ENCODE assay signal across 16 cellular contexts in the genomic region with DNA sequence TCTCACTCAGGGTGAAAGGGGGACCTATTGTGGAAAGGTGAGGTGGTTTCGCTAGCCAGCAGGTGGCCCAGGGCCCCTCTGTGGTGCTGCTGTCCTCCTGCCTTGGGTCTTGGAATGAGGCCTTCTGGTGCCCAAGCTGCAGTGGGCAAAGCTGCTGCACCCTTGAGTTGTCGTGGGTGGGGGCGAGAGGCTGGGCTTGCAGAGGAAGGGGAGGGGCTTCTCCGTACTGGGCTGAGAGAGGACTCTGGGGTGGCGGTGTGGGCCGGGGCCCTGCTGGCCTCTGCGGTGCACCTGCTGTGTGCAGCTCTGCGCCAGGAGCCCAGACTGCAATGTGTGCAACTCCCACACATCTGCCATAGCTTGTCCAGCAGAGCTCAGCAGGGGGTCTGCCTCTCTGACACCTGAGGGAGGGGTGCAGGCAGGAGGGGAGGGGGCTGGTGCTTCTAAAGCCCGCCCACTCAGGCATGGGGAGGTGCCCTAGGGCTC.
DNase-seq lines count a peak whose midpoint lies in the region; ATAC-seq and TF ChIP-seq lines count a peak whose summit lies in the region.
"Had no signal": no experiment of that assay in that cellular context is flagged by ENCODE, and none has a peak within 500 bp of the region (broad histone marks: within the 10 kb centered on the region; RNA-seq: fewer than 3 reads in every experiment).

No MANE protein-coding gene starts in this region.

- no peaks in the 10 kb centered on the region for H3K9me3 ChIP-seq in spleen
- H3K9me3 ChIP-seq: Peyer's patch had no signal

- H3K27ac Mint-ChIP-seq in immature natural killer cell = no peak overlapping the region
- H3K27ac Mint-ChIP-seq: activated CD4-positive, alpha-beta memory T cell treated with anti-CD3 and anti-CD28 coated beads, Interleukin-2, amount 10 ng/mL, durations not matched to agents 7 days and 5 days; activated T-helper 1 cell treated with anti-CD3 and anti-CD28 coated beads, Interleukin-12 subunit alpha, Interleukin-12 subunit beta, Interleukin-2, Interleukin-4 antibody, amounts not matched to agents 30 ng/mL and 10 ng/mL and 1 ng/mL, durations not matched to agents 14 hours and 24 hours and 36 hours; naive thymus-derived CD4-positive, alpha-beta T cell had no signal

- no peak for TF ChIP-seq CTCF in spleen (IDR thresholded peaks at IDR 0.05 in 8 of 11, conservative IDR thresholded peaks at IDR 0.05 in 3 of 11)

- no peaks in the 10 kb centered on the region for H3K9me3 Mint-ChIP-seq in immature natural killer cell

- no peaks in the 10 kb centered on the region for H3K36me3 Mint-ChIP-seq in immature natural killer cell
- H3K36me3 Mint-ChIP-seq: naive thymus-derived CD4-positive, alpha-beta T cell had no signal

- peaks cover 0 to 4% (median 0%) of the 10 kb centered on the region in 3 donors for H3K27me3 Mint-ChIP-seq in immature natural killer cell (ENCODE audit: low read depth in 3 of 3)
- H3K27me3 Mint-ChIP-seq: activated CD4-positive, alpha-beta memory T cell treated with anti-CD3 and anti-CD28 coated beads, Interleukin-2, amount 10 ng/mL, durations not matched to agents 7 days and 5 days; naive thymus-derived CD4-positive, alpha-beta T cell had no signal

- H3K4me3 Mint-ChIP-seq in immature natural killer cell = no peak overlapping the region
- H3K4me3 Mint-ChIP-seq: activated CD4-positive, alpha-beta memory T cell treated with anti-CD3 and anti-CD28 coated beads, Interleukin-2, amount 10 ng/mL, durations not matched to agents 7 days and 5 days; activated T-helper 1 cell treated with anti-CD3 and anti-CD28 coated beads, Interleukin-12 subunit alpha, Interleukin-12 subunit beta, Interleukin-2, Interleukin-4 antibody, amounts not matched to agents 30 ng/mL and 10 ng/mL and 1 ng/mL, durations not matched to agents 14 hours and 24 hours and 36 hours; naive thymus-derived CD4-positive, alpha-beta T cell had no signal

- H3K36me3 ChIP-seq in spleen = no peaks in the 10 kb centered on the region
- H3K36me3 ChIP-seq: Peyer's patch had no signal

- no peak overlapping the region for H3K4me3 ChIP-seq in spleen
- H3K4me3 ChIP-seq: Peyer's patch had no signal

- no peaks in the 10 kb centered on the region for H3K4me1 Mint-ChIP-seq in immature natural killer cell
- H3K4me1 Mint-ChIP-seq: activated CD4-positive, alpha-beta memory T cell treated with anti-CD3 and anti-CD28 coated beads, Interleukin-2, amount 10 ng/mL, durations not matched to agents 7 days and 5 days had no signal

- H3K27ac ChIP-seq in spleen = no peak overlapping the region

- ATAC-seq in left colon = peak; percentile 8
- ATAC-seq: naive thymus-derived CD4-positive, alpha-beta T cell had no signal

- no peak for TF ChIP-seq POLR2A in spleen (IDR thresholded peaks at IDR 0.05)

- peak; percentile 4 for DNase-seq in activated naive CD4-positive, alpha-beta T cell treated with anti-CD3 and anti-CD28 coated beads, Interleukin-2, amount 50 U/mL, for 16 hours
- DNase-seq in activated naive CD4-positive, alpha-beta T cell (lab: John Stamatoyannopoulos, UW) = no peak
- DNase-seq in NCI-H524 treated with DMSO at 0.1 percent for 48 hours (lab: John Stamatoyannopoulos, UW) (peak; percentile 36), left colon (peak; percentile 44 to 47), spleen (peak; percentile 56), immature natural killer cell (no peak), ecto neural progenitor cell (ENCODE audit: low spot score) (no peak)
- DNase-seq: activated CD4-positive, alpha-beta memory T cell treated with anti-CD3 and anti-CD28 coated beads, Interleukin-2, amount 10 ng/mL, durations not matched to agents 7 days and 5 days; amniotic stem cell; central memory CD4-positive, alpha-beta T cell; GF-D8; naive thymus-derived CD4-positive, alpha-beta T cell; NCI-H1436 treated with DMSO at 0.1 percent for 48 hours; substantia nigra had no signal

- H3K27me3 ChIP-seq in spleen (replicated peaks in 1 of 7) = peaks cover 0 to 9% (median 0%) of the 10 kb centered on the region in 7 donors
- H3K27me3 ChIP-seq: Peyer's patch had no signal

- H3K4me1 ChIP-seq in spleen = no peaks in the 10 kb centered on the region

- intact Hi-C loops in left colon (cut with DNase I, micrococcal nuclease) = no loop called here
- intact Hi-C loops in spleen (cut with DNase I; ENCODE audit: low total_unique reads) = no loop called here

- WGBS in spleen, 5 donors = 49 to 74% (median 70%) methylated on average over 2 to 9 of the region's 9 CpGs

Comparison
In these comparisons a context has a peak if more than half of its experiments do, and no peak if none do; other contexts are left out.
1. DNase-seq: peak in activated naive CD4-positive, alpha-beta T cell treated with anti-CD3 and anti-CD28 coated beads, Interleukin-2, amount 50 U/mL, for 16 hours (single experiment), NCI-H524 treated with DMSO at 0.1 percent for 48 hours (single experiment), left colon (2 of 2) and spleen (single experiment); none in activated naive CD4-positive, alpha-beta T cell (0 of 4), immature natural killer cell (0 of 3) and ecto neural progenitor cell (single experiment).